Comparison of ENCODE assay signal across 1 cellular context in genomic region chr19:40420766-40421467, GRCh38.
A peak's percentile ranks its signal among the peaks of the same experiment; 100 is the strongest.
TF ChIP-seq lines count a peak whose summit lies in the region.

No MANE protein-coding gene starts in this region.

TF ChIP-seq in HEK293, 187 proteins besides CTCF, POLR2A, EP300 and RAD21 (continued from another document and continues in another):
- peak; percentile 92 for TF ChIP-seq ZNF398 (tag by site-specific recombination; IDR thresholded peaks at IDR 0.05)
- no peak for TF ChIP-seq ZNF354C (tag by site-specific recombination; IDR thresholded peaks at IDR 0.05; ENCODE audit: borderline replicate concordance, low read depth)
- no peak; the same call in 1 of the 2 replicates for TF ChIP-seq ZNF580 (tag by site-specific recombination; IDR thresholded peaks at IDR 0.05)
- peak; percentile 93 for TF ChIP-seq ZNF341 (tag by site-specific recombination; IDR thresholded peaks at IDR 0.05; ENCODE audit: low read depth)
- TF ChIP-seq ZNF777 (tag by site-specific recombination; IDR thresholded peaks at IDR 0.05; ENCODE audit: borderline replicate concordance): peak; percentile 93
- peak; percentile 73 for TF ChIP-seq KLF10 (tag by site-specific recombination; IDR thresholded peaks at IDR 0.05)
- TF ChIP-seq, protein P1, sequence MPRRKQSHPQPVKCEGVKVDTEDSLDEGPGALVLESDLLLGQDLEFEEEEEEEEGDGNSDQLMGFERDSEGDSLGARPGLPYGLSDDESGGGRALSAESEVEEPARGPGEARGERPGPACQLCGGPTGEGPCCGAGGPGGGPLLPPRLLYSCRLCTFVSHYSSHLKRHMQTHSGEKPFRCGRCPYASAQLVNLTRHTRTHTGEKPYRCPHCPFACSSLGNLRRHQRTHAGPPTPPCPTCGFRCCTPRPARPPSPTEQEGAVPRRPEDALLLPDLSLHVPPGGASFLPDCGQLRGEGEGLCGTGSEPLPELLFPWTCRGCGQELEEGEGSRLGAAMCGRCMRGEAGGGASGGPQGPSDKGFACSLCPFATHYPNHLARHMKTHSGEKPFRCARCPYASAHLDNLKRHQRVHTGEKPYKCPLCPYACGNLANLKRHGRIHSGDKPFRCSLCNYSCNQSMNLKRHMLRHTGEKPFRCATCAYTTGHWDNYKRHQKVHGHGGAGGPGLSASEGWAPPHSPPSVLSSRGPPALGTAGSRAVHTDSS (tag by site-specific recombination; IDR thresholded peaks at IDR 0.05): no peak
- no peak for TF ChIP-seq ZNF677 (tag by site-specific recombination; IDR thresholded peaks at IDR 0.05)
- TF ChIP-seq ZNF223 (tag by site-specific recombination; IDR thresholded peaks at IDR 0.05): peak; percentile 14
- no peak for TF ChIP-seq HOXC10 (CRISPR knock-in tag; IDR thresholded peaks at IDR 0.05)
- TF ChIP-seq ZNF248 (tag by site-specific recombination; IDR thresholded peaks at IDR 0.05): no peak
- peak; percentile 50; the same call in 1 of the 2 replicates for TF ChIP-seq BCL11B (tag by site-specific recombination; IDR thresholded peaks at IDR 0.05; ENCODE audit: low read depth)
- TF ChIP-seq, protein P2, sequence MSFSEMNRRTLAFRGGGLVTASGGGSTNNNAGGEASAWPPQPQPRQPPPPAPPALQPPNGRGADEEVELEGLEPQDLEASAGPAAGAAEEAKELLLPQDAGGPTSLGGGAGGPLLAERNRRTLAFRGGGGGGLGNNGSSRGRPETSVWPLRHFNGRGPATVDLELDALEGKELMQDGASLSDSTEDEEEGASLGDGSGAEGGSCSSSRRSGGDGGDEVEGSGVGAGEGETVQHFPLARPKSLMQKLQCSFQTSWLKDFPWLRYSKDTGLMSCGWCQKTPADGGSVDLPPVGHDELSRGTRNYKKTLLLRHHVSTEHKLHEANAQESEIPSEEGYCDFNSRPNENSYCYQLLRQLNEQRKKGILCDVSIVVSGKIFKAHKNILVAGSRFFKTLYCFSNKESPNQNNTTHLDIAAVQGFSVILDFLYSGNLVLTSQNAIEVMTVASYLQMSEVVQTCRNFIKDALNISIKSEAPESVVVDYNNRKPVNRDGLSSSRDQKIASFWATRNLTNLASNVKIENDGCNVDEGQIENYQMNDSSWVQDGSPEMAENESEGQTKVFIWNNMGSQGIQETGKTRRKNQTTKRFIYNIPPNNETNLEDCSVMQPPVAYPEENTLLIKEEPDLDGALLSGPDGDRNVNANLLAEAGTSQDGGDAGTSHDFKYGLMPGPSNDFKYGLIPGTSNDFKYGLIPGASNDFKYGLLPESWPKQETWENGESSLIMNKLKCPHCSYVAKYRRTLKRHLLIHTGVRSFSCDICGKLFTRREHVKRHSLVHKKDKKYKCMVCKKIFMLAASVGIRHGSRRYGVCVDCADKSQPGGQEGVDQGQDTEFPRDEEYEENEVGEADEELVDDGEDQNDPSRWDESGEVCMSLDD (tag by site-specific recombination; IDR thresholded peaks at IDR 0.05): peak; percentile 100
- TF ChIP-seq ZNF157 (tag by site-specific recombination; IDR thresholded peaks at IDR 0.05): no peak
- TF ChIP-seq ZNF830 (tag by site-specific recombination; IDR thresholded peaks at IDR 0.05; ENCODE audit: low read depth): no peak
- no peak for TF ChIP-seq ZNF19 (tag by site-specific recombination; IDR thresholded peaks at IDR 0.05; ENCODE audit: low read depth)
- no peak; the same call in 1 of the 2 replicates for TF ChIP-seq ZNF623 (tag by site-specific recombination; IDR thresholded peaks at IDR 0.05)
- TF ChIP-seq, protein P3, sequence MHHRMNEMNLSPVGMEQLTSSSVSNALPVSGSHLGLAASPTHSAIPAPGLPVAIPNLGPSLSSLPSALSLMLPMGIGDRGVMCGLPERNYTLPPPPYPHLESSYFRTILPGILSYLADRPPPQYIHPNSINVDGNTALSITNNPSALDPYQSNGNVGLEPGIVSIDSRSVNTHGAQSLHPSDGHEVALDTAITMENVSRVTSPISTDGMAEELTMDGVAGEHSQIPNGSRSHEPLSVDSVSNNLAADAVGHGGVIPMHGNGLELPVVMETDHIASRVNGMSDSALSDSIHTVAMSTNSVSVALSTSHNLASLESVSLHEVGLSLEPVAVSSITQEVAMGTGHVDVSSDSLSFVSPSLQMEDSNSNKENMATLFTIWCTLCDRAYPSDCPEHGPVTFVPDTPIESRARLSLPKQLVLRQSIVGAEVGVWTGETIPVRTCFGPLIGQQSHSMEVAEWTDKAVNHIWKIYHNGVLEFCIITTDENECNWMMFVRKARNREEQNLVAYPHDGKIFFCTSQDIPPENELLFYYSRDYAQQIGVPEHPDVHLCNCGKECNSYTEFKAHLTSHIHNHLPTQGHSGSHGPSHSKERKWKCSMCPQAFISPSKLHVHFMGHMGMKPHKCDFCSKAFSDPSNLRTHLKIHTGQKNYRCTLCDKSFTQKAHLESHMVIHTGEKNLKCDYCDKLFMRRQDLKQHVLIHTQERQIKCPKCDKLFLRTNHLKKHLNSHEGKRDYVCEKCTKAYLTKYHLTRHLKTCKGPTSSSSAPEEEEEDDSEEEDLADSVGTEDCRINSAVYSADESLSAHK (tag by site-specific recombination; IDR thresholded peaks at IDR 0.05): peak; percentile 76
- TF ChIP-seq ZFP69B (tag by site-specific recombination; IDR thresholded peaks at IDR 0.05): peak; percentile 90
- no peak; the same call in 1 of the 2 replicates for TF ChIP-seq ZNF449 (tag by site-specific recombination; IDR thresholded peaks at IDR 0.05)
- peak; percentile 66; the same call in 1 of the 2 replicates for TF ChIP-seq BCL11A (tag by site-specific recombination; IDR thresholded peaks at IDR 0.05; ENCODE audit: low read depth)
- TF ChIP-seq, protein P4, sequence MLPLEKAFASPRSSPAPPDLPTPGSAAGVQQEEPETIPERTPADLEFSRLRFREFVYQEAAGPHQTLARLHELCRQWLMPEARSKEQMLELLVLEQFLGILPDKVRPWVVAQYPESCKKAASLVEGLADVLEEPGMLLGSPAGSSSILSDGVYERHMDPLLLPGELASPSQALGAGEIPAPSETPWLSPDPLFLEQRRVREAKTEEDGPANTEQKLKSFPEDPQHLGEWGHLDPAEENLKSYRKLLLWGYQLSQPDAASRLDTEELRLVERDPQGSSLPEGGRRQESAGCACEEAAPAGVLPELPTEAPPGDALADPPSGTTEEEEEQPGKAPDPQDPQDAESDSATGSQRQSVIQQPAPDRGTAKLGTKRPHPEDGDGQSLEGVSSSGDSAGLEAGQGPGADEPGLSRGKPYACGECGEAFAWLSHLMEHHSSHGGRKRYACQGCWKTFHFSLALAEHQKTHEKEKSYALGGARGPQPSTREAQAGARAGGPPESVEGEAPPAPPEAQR (tag by site-specific recombination; IDR thresholded peaks at IDR 0.05): 0 out of 2 replicates have a peak, but pooled peaks have one; percentile 53
- no peak for TF ChIP-seq ZNF510 (tag by site-specific recombination; IDR thresholded peaks at IDR 0.05; ENCODE audit: insufficient replicate concordance)
- peak; percentile 43; the same call in 1 of the 2 replicates for TF ChIP-seq ZNF366 (tag by site-specific recombination; conservative IDR thresholded peaks at IDR 0.05)
- TF ChIP-seq ZNF292 (tag by site-specific recombination; IDR thresholded peaks at IDR 0.05; ENCODE audit: borderline replicate concordance, low read depth): no peak
- TF ChIP-seq ZNF274 (IDR thresholded peaks at IDR 0.05; ENCODE audit: low read length): no peak
- no peak for TF ChIP-seq ZNF274 (tag by site-specific recombination; IDR thresholded peaks at IDR 0.05; ENCODE audit: borderline replicate concordance)
- TF ChIP-seq ZBTB26 (tag by site-specific recombination; optimal IDR thresholded peaks at IDR 0.05): peak; percentile 91
- no peak for TF ChIP-seq ZNF175 (tag by site-specific recombination; IDR thresholded peaks at IDR 0.05)
- TF ChIP-seq ZNF654 (tag by site-specific recombination; IDR thresholded peaks at IDR 0.05; ENCODE audit: low read depth): peak; percentile 61
- TF ChIP-seq, protein P5, sequence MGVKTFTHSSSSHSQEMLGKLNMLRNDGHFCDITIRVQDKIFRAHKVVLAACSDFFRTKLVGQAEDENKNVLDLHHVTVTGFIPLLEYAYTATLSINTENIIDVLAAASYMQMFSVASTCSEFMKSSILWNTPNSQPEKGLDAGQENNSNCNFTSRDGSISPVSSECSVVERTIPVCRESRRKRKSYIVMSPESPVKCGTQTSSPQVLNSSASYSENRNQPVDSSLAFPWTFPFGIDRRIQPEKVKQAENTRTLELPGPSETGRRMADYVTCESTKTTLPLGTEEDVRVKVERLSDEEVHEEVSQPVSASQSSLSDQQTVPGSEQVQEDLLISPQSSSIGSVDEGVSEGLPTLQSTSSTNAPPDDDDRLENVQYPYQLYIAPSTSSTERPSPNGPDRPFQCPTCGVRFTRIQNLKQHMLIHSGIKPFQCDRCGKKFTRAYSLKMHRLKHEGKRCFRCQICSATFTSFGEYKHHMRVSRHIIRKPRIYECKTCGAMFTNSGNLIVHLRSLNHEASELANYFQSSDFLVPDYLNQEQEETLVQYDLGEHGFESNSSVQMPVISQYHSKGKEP (tag by site-specific recombination; IDR thresholded peaks at IDR 0.05): peak; percentile 57
- no peak for TF ChIP-seq ZNF548 (tag by site-specific recombination; IDR thresholded peaks at IDR 0.05)
- TF ChIP-seq ZBTB6 (tag by site-specific recombination; IDR thresholded peaks at IDR 0.05): peak; percentile 43; the same call in 1 of the 2 replicates
- no peak for TF ChIP-seq REST (tag by site-specific recombination; IDR thresholded peaks at IDR 0.05)
